ENCODE assay signal across 17 cellular contexts in genomic region chr3:119427669-119428068, GRCh38.
"Had no signal": no experiment of that assay in that cellular context is flagged by ENCODE, and none has a peak within 500 bp of the region (broad histone marks: within the 10 kb centered on the region; RNA-seq: fewer than 3 reads in every experiment).

No MANE protein-coding gene starts in this region.

- H3K4me1 ChIP-seq: body of pancreas, prostate gland, spleen had no signal

- ATAC-seq: activated CD8-positive, alpha-beta T cell treated with anti-CD3 and anti-CD28 coated beads for 36 hours; body of pancreas; left lobe of liver; natural killer cell; sciatic nerve; stimulated activated naive B cell treated with anti-CD40 and anti-IgM and Interleukin-4, amounts not matched to agents 10 μg/mL and 1 μg/mL and 100 μg/mL, for 72 hours had no signal

- H3K4me3 ChIP-seq: body of pancreas, prostate gland, spleen had no signal

- H3K27ac ChIP-seq: body of pancreas, prostate gland, spleen had no signal

- DNase-seq: activated CD4-positive, alpha-beta T cell treated with anti-CD3 and anti-CD28 coated beads for 4 hours; activated CD8-positive, alpha-beta memory T cell treated with anti-CD3 and anti-CD28 coated beads, Interleukin-2, amount 50 U/mL, for 4 hours; activated CD8-positive, alpha-beta T cell treated with anti-CD3 and anti-CD28 coated beads for 36 hours; activated naive CD4-positive, alpha-beta T cell treated with Interleukin-2 at 50 U/mL for 16 hours; body of pancreas; cortex of kidney; effector memory CD4-positive, alpha-beta T cell; glutamatergic neuron; natural killer cell; occipital lobe; spleen; stimulated activated CD4-positive, alpha-beta T cell treated with anti-CD3 and anti-CD28 coated beads, Interleukin-1b, Interleukin-23, amount 100 ng/mL, for 48 hours; stimulated activated naive B cell treated with anti-CD40 and anti-IgM and Interleukin-4, amounts not matched to agents 10 μg/mL and 1 μg/mL and 100 μg/mL, for 72 hours; trophoblast cell had no signal

- H3K27me3 ChIP-seq: body of pancreas, spleen had no signal
